Comparison of ENCODE assay signal across 9 cellular contexts in the genomic region with DNA sequence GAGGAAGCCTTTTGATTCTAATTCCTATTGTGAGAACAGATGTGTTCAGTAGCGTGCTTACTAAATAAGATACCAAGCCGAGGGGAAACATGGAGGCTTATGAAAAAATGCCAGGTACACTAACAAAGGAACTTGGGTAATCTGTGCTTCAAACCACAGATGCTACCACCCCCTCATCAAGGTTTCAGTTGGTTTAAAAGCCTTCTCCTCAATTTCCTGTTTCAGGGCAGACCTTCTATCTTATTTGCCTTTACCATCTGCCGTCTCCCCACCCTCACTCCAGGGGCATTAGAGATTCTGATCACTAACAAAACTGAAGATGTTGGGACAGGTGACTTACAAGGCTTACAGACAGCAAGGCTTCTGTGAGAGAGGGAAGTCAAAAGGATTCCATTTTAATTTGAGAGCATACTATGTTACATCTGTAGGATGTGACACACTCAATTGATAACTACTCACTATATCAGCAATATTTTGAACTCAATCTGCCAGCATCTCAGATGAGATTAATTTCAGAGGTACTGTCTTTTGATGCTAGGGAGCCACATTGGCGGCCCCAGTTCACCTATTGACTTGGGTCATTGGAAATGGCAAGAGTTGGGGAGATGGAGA.
DNase-seq lines count a peak whose midpoint lies in the region; ATAC-seq and FAIRE-seq lines count a peak whose summit lies in the region.
"Had no signal": no experiment of that assay in that cellular context is flagged by ENCODE, and none has a peak within 500 bp of the region (broad histone marks: within the 10 kb centered on the region; RNA-seq: fewer than 3 reads in every experiment).

No MANE protein-coding gene starts in this region.

- peak; percentile 81 for ATAC-seq in GM21367 (IDR thresholded peaks at IDR 0.05; ENCODE audit: unreplicated experiment)
- peak; percentile 65 for ATAC-seq in HG03342 (IDR thresholded peaks at IDR 0.05; ENCODE audit: unreplicated experiment)

- no peak overlapping the region for H3K27ac ChIP-seq in small intestine (ENCODE audit: low read depth in 1 of 2, low read length in 1 of 2)

- 66 to 78% (median 77%) methylated on average over 4 of the region's 4 CpGs for WGBS in small intestine, 3 donors

- H3K4me1 Mint-ChIP-seq in activated naive CD8-positive, alpha-beta T cell (ENCODE audit: low read depth) = peaks cover 33% of the 10 kb centered on the region

- no peaks in the 10 kb centered on the region for H3K27me3 Mint-ChIP-seq in activated naive CD8-positive, alpha-beta T cell

- H3K36me3 Mint-ChIP-seq in activated naive CD8-positive, alpha-beta T cell = no peaks in the 10 kb centered on the region

- peaks cover 2% of the 10 kb centered on the region for H3K9me3 Mint-ChIP-seq in activated naive CD8-positive, alpha-beta T cell (ENCODE audit: low read depth)

- peak; percentile 80 for FAIRE-seq in GM18507 (lab: Jason Lieb, UNC)
- FAIRE-seq in small intestine (lab: Jason Lieb, UNC) = no peak
- FAIRE-seq: TTC549 had no signal

- DNase-seq in GM18507 (ENCODE audit: extremely low spot score, insufficient read length, low read depth) (no peak), NCI-H226 (no peak), midbrain (lab: John Stamatoyannopoulos, UW) (no peak), small intestine (no peak), ureter (ENCODE audit: low spot score) (no peak)

- H3K4me3 ChIP-seq in small intestine (ENCODE audit: low read depth in 1 of 2, low read length in 2 of 2) = no peak overlapping the region

- H3K4me3 Mint-ChIP-seq in activated naive CD8-positive, alpha-beta T cell = peak overlapping the region; percentile 30

- H3K27me3 ChIP-seq in small intestine (ENCODE audit: control insufficient read depth in 2 of 2, insufficient read depth in 2 of 2, low read length in 2 of 2) = peaks cover 0 to 1% of the 10 kb centered on the region in 2 donors

- no peaks in the 10 kb centered on the region for H3K4me1 ChIP-seq in small intestine (ENCODE audit: control insufficient read depth in 2 of 2, insufficient read depth in 1 of 2, low read depth in 1 of 2, low read length in 1 of 2)

- no peak overlapping the region for H3K27ac Mint-ChIP-seq in activated naive CD8-positive, alpha-beta T cell

- H3K9me3 ChIP-seq in small intestine (ENCODE audit: control insufficient read depth, low read depth) = no peaks in the 10 kb centered on the region

- H3K36me3 ChIP-seq in small intestine (ENCODE audit: control insufficient read depth in 2 of 2, insufficient read depth in 2 of 2, low read length in 2 of 2) = no peaks in the 10 kb centered on the region
